Comparison of ENCODE assay signal across 33 cellular contexts in genomic region chr17:77943971-77944370, GRCh38.
"Had no signal": no experiment of that assay in that cellular context is flagged by ENCODE, and none has a peak within 500 bp of the region (broad histone marks: within the 10 kb centered on the region; RNA-seq: fewer than 3 reads in every experiment).

No MANE protein-coding gene starts in this region.

- H3K9ac ChIP-seq: KMS-11 had no signal

- H3K36me3 ChIP-seq: Peyer's patch had no signal

- H3K27ac ChIP-seq: KMS-11, Peyer's patch, VCaP had no signal

- DNase-seq: activated B cell treated with CpG ODN at 0.5 μM for 24 hours; activated CD4-positive, alpha-beta memory T cell treated with anti-CD3 and anti-CD28 coated beads for 36 hours; activated CD4-positive, alpha-beta T cell treated with anti-CD3 and anti-CD28 coated beads for 4 hours; activated CD4-positive, alpha-beta T cell treated with anti-CD3 and anti-CD28 coated beads, Interleukin-2, amount 50 U/mL, for 1 hour; activated CD4-positive, CD25-positive, alpha-beta regulatory T cell treated with anti-CD3 and anti-CD28 coated beads, Interleukin-2, amount 50 U/mL, for 72 hours; activated CD8-positive, alpha-beta memory T cell treated with anti-CD3 and anti-CD28 coated beads, Interleukin-2, amount 50 U/mL, for 48 hours; activated gamma-delta T cell treated with Interleukin-2 at 50 U/mL for 16 hours; activated naive CD4-positive, alpha-beta T cell treated with anti-CD3 and anti-CD28 coated beads for 36 hours; activated T-cell treated with anti-CD3 and anti-CD28 coated beads, Interleukin-2, amount 50 U/mL, for 48 hours; anterior cingulate cortex; caudate nucleus; cerebellar nuclear complex; NCI-H1092 treated with DMSO at 0.1 percent for 48 hours; NCI-H146; NCI-H187; NCI-H2029 treated with DMSO at 0.1 percent for 48 hours; NCI-H2107; NCI-H510A; NCI-H526; NCI-H748 treated with DMSO at 0.1 percent for 48 hours; NK-92 treated with Interleukin-12 subunit alpha and Interleukin-12 subunit beta, amount 100 ng/mL, for 24 hours; PC-3; Peyer's patch; RPMI8226; SIG-M5; SW 1271; T-helper 1 cell; T-helper 2 cell; T-helper 9 cell had no signal

- ATAC-seq: activated naive CD4-positive, alpha-beta T cell treated with anti-CD3 and anti-CD28 coated beads, Interleukin-2, amount 50 U/mL, for 72 hours; PC-3; SK-N-SH treated with all-trans-retinoic acid at 6 μM for 48 hours had no signal

- H3K9me3 ChIP-seq: Peyer's patch had no signal

- H3K4me3 ChIP-seq: Peyer's patch had no signal

- H3K4me2 ChIP-seq: KMS-11 had no signal

- H3K27me3 ChIP-seq: Peyer's patch had no signal

- H3K4me1 ChIP-seq: Peyer's patch had no signal
